In genomic region chr16:67265834-67266233, GRCh38 we compare ENCODE assay signal across 26 cellular contexts. TPM values are rescaled to one million over a fixed set of nuclear protein-coding genes. Genes with fewer than 3 reads are reported as not detected.
DNase-seq lines count a peak whose midpoint lies in the region; ATAC-seq and TF ChIP-seq lines count a peak whose summit lies in the region.
"Had no signal": no experiment of that assay in that cellular context is flagged by ENCODE, and none has a peak within 500 bp of the region (broad histone marks: within the 10 kb centered on the region; RNA-seq: fewer than 3 reads in every experiment).

No MANE protein-coding gene starts in this region.

- H3K23ac ChIP-seq in IMR-90 (ENCODE audit: low read depth, low read length) = no peak overlapping the region
- no peak overlapping the region for H3K23ac ChIP-seq in mesenchymal stem cell (ENCODE audit: low read length in 2 of 2)

- 0 out of 2 replicates have a peak overlapping the region, but pooled peaks have one; percentile 19 for H2BK120ac ChIP-seq in IMR-90 (ENCODE audit: low read depth, low read length)
- H2BK120ac ChIP-seq in mesenchymal stem cell (ENCODE audit: low read depth, low read length) = no peak overlapping the region

- 67% methylated on average over 1 of the region's 8 CpGs; no CpG with 5 or more reads in 1 of the 2 experiments for WGBS in IMR-90 (ENCODE audit: extremely low coverage in 2 of 2, insufficient read length in 1 of 2), 2 experiments
- 91% methylated on average over 7 of the region's 8 CpGs for WGBS in mesenchymal stem cell
- WGBS in sigmoid colon, 2 donors = 72 to 73% methylated on average over 8 of the region's 8 CpGs

- ATAC-seq in IMR-90 (ENCODE audit: low read depth) (no peak), HG03097 (IDR thresholded peaks at IDR 0.05; ENCODE audit: low FRiP score, unreplicated experiment) (no peak), HG02938 (IDR thresholded peaks at IDR 0.05; ENCODE audit: unreplicated experiment) (no peak)
- ATAC-seq: GM12878 had no signal

- no TSS peak for BruUV-seq in IMR-90 (replicated peaks; lab: Mats Ljungman, UMichigan)

- no peak for TF ChIP-seq EP300 in sigmoid colon (IDR thresholded peaks at IDR 0.05)

- H3K9me3 ChIP-seq in IMR-90 (ENCODE audit: control insufficient read depth, insufficient read depth, low read length) (no peaks in the 10 kb centered on the region), mesenchymal stem cell (ENCODE audit: control insufficient read depth, low read length) (no peaks in the 10 kb centered on the region), sigmoid colon (no peaks in the 10 kb centered on the region)
- H3K9me3 ChIP-seq: BLaER1 had no signal

- H2AK5ac ChIP-seq in IMR-90 (ENCODE audit: low read depth, low read length) = 0 out of 2 replicates have a peak overlapping the region, but pooled peaks have one; percentile 20
- no peak overlapping the region for H2AK5ac ChIP-seq in mesenchymal stem cell (ENCODE audit: low read length, severe bottlenecking)

- no peaks in the 10 kb centered on the region for H3K36me3 Mint-ChIP-seq in chondrocyte (ENCODE audit: low read depth)
- H3K36me3 Mint-ChIP-seq in activated T-helper 2 cell treated with anti-CD3 and anti-CD28 coated beads, Interferon-gamma antibody, Interleukin-2, Interleukin-4, amounts not matched to agents 10 μg/mL and 5 μg/mL and 100 μg/mL, durations not matched to agents 14 hours and 24 hours and 36 hours (ENCODE audit: low read depth) = peaks cover 3% of the 10 kb centered on the region

- H2BK5ac ChIP-seq in IMR-90 (ENCODE audit: low read depth, low read length, poor library complexity, severe bottlenecking) (no peak overlapping the region), mesenchymal stem cell (ENCODE audit: low read depth, low read length, poor library complexity, severe bottlenecking) (no peak overlapping the region)

- peaks cover 1% of the 10 kb centered on the region for H3K27me3 Mint-ChIP-seq in chondrocyte (ENCODE audit: low read depth)
- no peaks in the 10 kb centered on the region for H3K27me3 Mint-ChIP-seq in activated T-helper 2 cell treated with anti-CD3 and anti-CD28 coated beads, Interferon-gamma antibody, Interleukin-2, Interleukin-4, amounts not matched to agents 10 μg/mL and 5 μg/mL and 100 μg/mL, durations not matched to agents 14 hours and 24 hours and 36 hours (ENCODE audit: low read depth)
- H3K27me3 Mint-ChIP-seq: CD4-positive, alpha-beta T cell had no signal

- TF ChIP-seq RAD21 in IMR-90 (IDR thresholded peaks at IDR 0.05; ENCODE audit: low read length) = no peak

- H3K79me1 ChIP-seq in IMR-90 (ENCODE audit: low read depth in 1 of 2, low read length in 2 of 2) (no peaks in the 10 kb centered on the region; a peak in 1 of 4 replicates), mesenchymal stem cell (replicated peaks; ENCODE audit: low read length, poor library complexity, severe bottlenecking) (no peaks in the 10 kb centered on the region)

- TF ChIP-seq CTCF in IMR-90 (conservative IDR thresholded peaks at IDR 0.05; ENCODE audit: low read depth, low read length) (no peak), chondrocyte (IDR thresholded peaks at IDR 0.05) (no peak), sigmoid colon (IDR thresholded peaks at IDR 0.05) (no peak)

- TF ChIP-seq POLR2A in IMR-90 (IDR thresholded peaks at IDR 0.05; ENCODE audit: low read depth, low read length) = no peak
- TF ChIP-seq POLR2A in sigmoid colon (IDR thresholded peaks at IDR 0.05) = no peak

- H3K9me3 Mint-ChIP-seq in chondrocyte (ENCODE audit: low read depth) = no peaks in the 10 kb centered on the region
- H3K9me3 Mint-ChIP-seq in activated T-helper 2 cell treated with anti-CD3 and anti-CD28 coated beads, Interferon-gamma antibody, Interleukin-2, Interleukin-4, amounts not matched to agents 10 μg/mL and 5 μg/mL and 100 μg/mL, durations not matched to agents 14 hours and 24 hours and 36 hours = no peaks in the 10 kb centered on the region
- H3K9me3 Mint-ChIP-seq: CD4-positive, alpha-beta T cell had no signal

- no peaks in the 10 kb centered on the region for H3K27me3 ChIP-seq in IMR-90 (ENCODE audit: control insufficient read depth, insufficient read depth, low read length)
- H3K27me3 ChIP-seq in mesenchymal stem cell (ENCODE audit: control insufficient read depth in 1 of 2, insufficient read depth in 1 of 2, low read length in 2 of 2) = peaks cover 0 to 4% of the 10 kb centered on the region in 2 experiments
- peaks cover 0 to 15% (median 0%) of the 10 kb centered on the region in 3 donors for H3K27me3 ChIP-seq in sigmoid colon
- H3K27me3 ChIP-seq: BLaER1 had no signal

- CTCF ChIA-PET in IMR-90 (lab: Yijun Ruan, JAX) = interaction anchor here (1.1 kb wide), 1 partner anchor 73 kb away, joined by 4 read pairs; no protein-coding TSS in a partner anchor

- no peak overlapping the region for H2AK9ac ChIP-seq in IMR-90 (replicated peaks; ENCODE audit: low read depth, low read length, poor library complexity)

- H4K91ac ChIP-seq in IMR-90 (ENCODE audit: insufficient read depth, low read depth, low read length) (no peak overlapping the region; the same call in 1 of the 2 replicates), mesenchymal stem cell (ENCODE audit: low read length) (no peak overlapping the region)

- no peak overlapping the region for H3K4me3 ChIP-seq in IMR-90 (ENCODE audit: insufficient read depth, low read depth, low read length)
- no peak overlapping the region for H3K4me3 ChIP-seq in mesenchymal stem cell (ENCODE audit: insufficient read depth in 1 of 2, low read depth in 1 of 2, low read length in 2 of 2)
- no peak overlapping the region for H3K4me3 ChIP-seq in sigmoid colon
- H3K4me3 ChIP-seq: BLaER1, GM12878 had no signal

- no peak overlapping the region for H3K27ac Mint-ChIP-seq in chondrocyte (ENCODE audit: unreplicated experiment)
- H3K27ac Mint-ChIP-seq in activated T-helper 2 cell treated with anti-CD3 and anti-CD28 coated beads, Interferon-gamma antibody, Interleukin-2, Interleukin-4, amounts not matched to agents 10 μg/mL and 5 μg/mL and 100 μg/mL, durations not matched to agents 14 hours and 24 hours and 36 hours = no peak overlapping the region
- H3K27ac Mint-ChIP-seq: CD4-positive, alpha-beta T cell had no signal

- H3K18ac ChIP-seq in IMR-90 (ENCODE audit: low read depth, low read length) (no peak overlapping the region), mesenchymal stem cell (ENCODE audit: low read depth in 1 of 2, low read length in 2 of 2) (no peak overlapping the region)

- H2AFZ ChIP-seq in IMR-90 (replicated peaks; ENCODE audit: low read length, poor library complexity) = no peak overlapping the region
- H2AFZ ChIP-seq in mesenchymal stem cell (ENCODE audit: low read depth, low read length) = no peak overlapping the region

- H3K4me3 Mint-ChIP-seq in chondrocyte (ENCODE audit: unreplicated experiment) = no peak overlapping the region
- H3K4me3 Mint-ChIP-seq in activated T-helper 2 cell treated with anti-CD3 and anti-CD28 coated beads, Interferon-gamma antibody, Interleukin-2, Interleukin-4, amounts not matched to agents 10 μg/mL and 5 μg/mL and 100 μg/mL, durations not matched to agents 14 hours and 24 hours and 36 hours (ENCODE audit: low read depth) = no peak overlapping the region
- H3K4me3 Mint-ChIP-seq: CD4-positive, alpha-beta T cell had no signal

- H3K14ac ChIP-seq in IMR-90 (replicated peaks; ENCODE audit: low read depth, low read length) = no peak overlapping the region
- H3K14ac ChIP-seq in mesenchymal stem cell (ENCODE audit: low read length in 2 of 2) = no peak overlapping the region

- H4K8ac ChIP-seq in IMR-90 (ENCODE audit: low read depth in 2 of 2, low read length in 2 of 2) (no peak overlapping the region), mesenchymal stem cell (ENCODE audit: low read length) (no peak overlapping the region)

- H4K20me1 ChIP-seq in IMR-90 (ENCODE audit: insufficient read depth, low read length) = no peaks in the 10 kb centered on the region
- H4K20me1 ChIP-seq: BLaER1 had no signal

- peaks cover 8% of the 10 kb centered on the region for H3K4me1 Mint-ChIP-seq in chondrocyte (ENCODE audit: low read depth)
- no peaks in the 10 kb centered on the region for H3K4me1 Mint-ChIP-seq in activated T-helper 2 cell treated with anti-CD3 and anti-CD28 coated beads, Interferon-gamma antibody, Interleukin-2, Interleukin-4, amounts not matched to agents 10 μg/mL and 5 μg/mL and 100 μg/mL, durations not matched to agents 14 hours and 24 hours and 36 hours (ENCODE audit: low read depth)

- no peak overlapping the region for H4K5ac ChIP-seq in IMR-90 (ENCODE audit: low read depth, low read length)

- POLR2A ChIA-PET in IMR-90 (lab: Charles Lee; ENCODE audit: unreplicated experiment) = no interaction called here

- no peak overlapping the region for H3K9ac ChIP-seq in IMR-90 (ENCODE audit: low read depth, low read length)
- peak overlapping the region; percentile 12 for H3K9ac ChIP-seq in mesenchymal stem cell (ENCODE audit: low read length)
- H3K9ac ChIP-seq: BLaER1 had no signal

- dilution Hi-C loops in IMR-90 (cut with HindIII; ENCODE audit: low sequenced_read_pairs, unreplicated experiment) = no loop called here

- H3K4me1 ChIP-seq in IMR-90 (ENCODE audit: control insufficient read depth, insufficient read depth, low read length) (peaks cover 8% of the 10 kb centered on the region), mesenchymal stem cell (ENCODE audit: control insufficient read depth, insufficient read depth, low read depth, low read length) (peaks cover 9% of the 10 kb centered on the region), sigmoid colon (no peaks in the 10 kb centered on the region)

- H3K36me3 ChIP-seq in IMR-90 (ENCODE audit: control insufficient read depth, insufficient read depth, low read length) = peaks cover under 1% of the 10 kb centered on the region; the same call in 1 of the 2 replicates
- peaks cover 3 to 30% of the 10 kb centered on the region in 2 experiments for H3K36me3 ChIP-seq in mesenchymal stem cell (ENCODE audit: control insufficient read depth in 1 of 2, insufficient read depth in 2 of 2, low read depth in 1 of 2, low read length in 2 of 2)
- no peaks in the 10 kb centered on the region for H3K36me3 ChIP-seq in sigmoid colon
- H3K36me3 ChIP-seq: BLaER1 had no signal

- in situ Hi-C loops in IMR-90 (cut with MboI; ENCODE audit: low sequenced_read_pairs) = no loop called here

- DNase-seq in IMR-90 (no peak), chondrocyte (ENCODE audit: low spot score) (peak; percentile 18), mesenchymal stem cell (no peak), sigmoid colon (peak; percentile 44), NCI-H1930 (lab: John Stamatoyannopoulos, UW) (no peak)
- DNase-seq in activated T-helper 2 cell treated with anti-CD3 and anti-CD28 coated beads, Interferon-gamma antibody, Interleukin-2, Interleukin-4, amounts not matched to agents 10 μg/mL and 5 μg/mL and 100 μg/mL, durations not matched to agents 14 hours and 24 hours and 36 hours (ENCODE audit: low spot score) = no peak
- DNase-seq: CD4-positive, alpha-beta T cell; DMS79; EL; GDM1; Karpas-422; NCI-H1092; NCI-H1417 treated with DMSO at 0.1 percent for 48 hours; NCI-H1694 treated with DMSO at 0.1 percent for 48 hours; NCI-H2081 treated with DMSO at 0.1 percent for 48 hours; NCI-H2171; NCI-H226; NCI-H510A; NCI-H69; RPMI8226; SHP77 had no signal

- peak overlapping the region; percentile 49; the same call in 1 of the 3 replicates for H2BK15ac ChIP-seq in IMR-90 (ENCODE audit: low read depth, low read length)
- H2BK15ac ChIP-seq in mesenchymal stem cell (ENCODE audit: low read depth, poor library complexity, severe bottlenecking) = no peak overlapping the region

- H3K4me2 ChIP-seq in IMR-90 (ENCODE audit: low read depth, low read length) (no peak overlapping the region), mesenchymal stem cell (ENCODE audit: low read length, poor library complexity, severe bottlenecking) (no peak overlapping the region)
- H3K4me2 ChIP-seq: BLaER1 had no signal

- H3K27ac ChIP-seq in IMR-90 (ENCODE audit: insufficient read depth, low read length) (no peak overlapping the region), mesenchymal stem cell (ENCODE audit: low read length, poor library complexity, severe bottlenecking) (no peak overlapping the region), sigmoid colon (no peak overlapping the region)
- H3K27ac ChIP-seq: BLaER1, HL-60 had no signal

- no peak overlapping the region for H3K56ac ChIP-seq in IMR-90 (ENCODE audit: extremely low read depth, insufficient read depth, low read length)

- peaks cover 10% of the 10 kb centered on the region; the same call in 1 of the 2 replicates for H3K9me1 ChIP-seq in IMR-90 (ENCODE audit: insufficient read depth, low read length)

- peak overlapping the region; percentile 7; the same call in 1 of the 2 replicates for H3K4ac ChIP-seq in IMR-90 (ENCODE audit: low read depth, low read length)
- H3K4ac ChIP-seq in mesenchymal stem cell (ENCODE audit: low read depth in 1 of 2, low read length in 2 of 2) = no peak overlapping the region

- no peak overlapping the region for H2BK20ac ChIP-seq in IMR-90 (ENCODE audit: low read depth, low read length)

- intact Hi-C loops in IMR-90 (cut with micrococcal nuclease) = no loop called here
- intact Hi-C loops in sigmoid colon (cut with DNase I) = no loop called here
- intact Hi-C loops in activated T-helper 2 cell treated with anti-CD3 and anti-CD28 coated beads, Interferon-gamma antibody, Interleukin-2, Interleukin-4, amounts not matched to agents 10 μg/mL and 5 μg/mL and 100 μg/mL, durations not matched to agents 14 hours and 24 hours and 36 hours (cut with micrococcal nuclease) = no loop called here

- H2BK12ac ChIP-seq in mesenchymal stem cell (ENCODE audit: low read length in 2 of 2) = no peak overlapping the region

RNA-seq across cellular contexts. Expression of gene PLEKHG4, which starts 13.5 kb away (rescaled TPM):
- 8.3 and 14.0 TPM in 2 replicates for total RNA-seq in IMR-90 (2012; rRNA removed)
- polyA plus RNA-seq in IMR-90 (2012; rRNA removed) = 50.7 and 56.8 TPM in 2 replicates
- 15.6 and 26.1 TPM in 2 replicates for polyA plus RNA-seq in IMR-90 (2012; cell fraction: cytosol; rRNA removed)
- 214 and 556 TPM in 2 replicates for polyA plus RNA-seq in IMR-90 (2012; cell fraction: nucleus; rRNA removed; ENCODE audit: low replicate concordance)
- total RNA-seq in chondrocyte = 17.5 to 22.4 TPM (median 18.9 TPM) in 3 replicates
- 6.6 TPM for polyA plus RNA-seq in mesenchymal stem cell (2013, experiment 1 of 2)
- 6.5 TPM for polyA plus RNA-seq in mesenchymal stem cell (2013, experiment 2 of 2)
- total RNA-seq in sigmoid colon = 1 to 10 TPM; 1.4 to 6.2 (median 3.7) TPM
- 1 to 10 TPM; 3.0 to 7.9 (median 3.5) TPM for polyA plus RNA-seq in sigmoid colon
- 30.4 and 33.4 TPM in 2 replicates for total RNA-seq in activated T-helper 2 cell treated with anti-CD3 and anti-CD28 coated beads, Interferon-gamma antibody, Interleukin-2, Interleukin-4, amounts not matched to agents 10 μg/mL and 5 μg/mL and 100 μg/mL, durations not matched to agents 14 hours and 24 hours and 36 hours

RNA-seq across cellular contexts. Expression of gene SLC9A5, which starts 17.1 kb away (rescaled TPM):
- total RNA-seq in IMR-90 (2012; rRNA removed) = 1.8 and 2.5 TPM in 2 replicates
- 5.4 and 5.7 TPM in 2 replicates for polyA plus RNA-seq in IMR-90 (2012; rRNA removed)
- polyA plus RNA-seq in IMR-90 (2012; cell fraction: cytosol; rRNA removed) = 2.5 and 4.1 TPM in 2 replicates
- 56.1 and 64.8 TPM in 2 replicates for polyA plus RNA-seq in IMR-90 (2012; cell fraction: nucleus; rRNA removed; ENCODE audit: low replicate concordance)
- total RNA-seq in chondrocyte = 3.0 to 5.6 TPM (median 3.4 TPM) in 3 replicates
- polyA plus RNA-seq in mesenchymal stem cell (2013, experiment 1 of 2) = 1.5 TPM
- 1.5 TPM for polyA plus RNA-seq in mesenchymal stem cell (2013, experiment 2 of 2)
- total RNA-seq in sigmoid colon = 1 to 10 TPM in 2 of 4 donors, under 1 TPM in 1, not detected in 1; 0.68 to 6.1 (median 1.1) TPM
- polyA plus RNA-seq in sigmoid colon = under 1 TPM in 2 of 3 donors, not detected in 1; 0.46 to 0.99 TPM
- total RNA-seq in activated T-helper 2 cell treated with anti-CD3 and anti-CD28 coated beads, Interferon-gamma antibody, Interleukin-2, Interleukin-4, amounts not matched to agents 10 μg/mL and 5 μg/mL and 100 μg/mL, durations not matched to agents 14 hours and 24 hours and 36 hours = 5.1 and 6.4 TPM in 2 replicates

RNA-seq across cellular contexts. Expression of gene FHOD1, which starts 18.6 kb away (rescaled TPM):
- total RNA-seq in IMR-90 (2012; rRNA removed) (13.1 and 13.8 TPM in 2 replicates), chondrocyte (32.9 to 50.1 TPM (median 35.6 TPM) in 3 replicates), sigmoid colon (10 to 100 TPM in 2 of 4 donors, 1 to 10 TPM in 2; 6.7 to 17.1 (median 11.5) TPM)
- polyA plus RNA-seq in IMR-90 (2012; rRNA removed) (64.0 and 71.4 TPM in 2 replicates), sigmoid colon (10 to 100 TPM in 1 of 3 donors, 1 to 10 TPM in 2; 4.8 to 25.2 (median 5.5) TPM)
- 41.0 and 42.3 TPM in 2 replicates for polyA plus RNA-seq in IMR-90 (2012; cell fraction: cytosol; rRNA removed)
- 260 and 582 TPM in 2 replicates for polyA plus RNA-seq in IMR-90 (2012; cell fraction: nucleus; rRNA removed; ENCODE audit: low replicate concordance)
- 51.6 TPM for polyA plus RNA-seq in mesenchymal stem cell (2013, experiment 1 of 2)
- 50.1 TPM for polyA plus RNA-seq in mesenchymal stem cell (2013, experiment 2 of 2)
- 134 and 141 TPM in 2 replicates for total RNA-seq in activated T-helper 2 cell treated with anti-CD3 and anti-CD28 coated beads, Interferon-gamma antibody, Interleukin-2, Interleukin-4, amounts not matched to agents 10 μg/mL and 5 μg/mL and 100 μg/mL, durations not matched to agents 14 hours and 24 hours and 36 hours

RNA-seq across cellular contexts. Expression of gene TMEM208, which starts 38.9 kb away (rescaled TPM):
- total RNA-seq in IMR-90 (2012; rRNA removed) (41.7 and 65.6 TPM in 2 replicates), chondrocyte (41.7 to 55.7 TPM (median 43.2 TPM) in 3 replicates), sigmoid colon (10 to 100 TPM; 15.3 to 31.4 (median 24.2) TPM)
- polyA plus RNA-seq in IMR-90 (2012; rRNA removed) (66.5 and 68.8 TPM in 2 replicates), sigmoid colon (100 to 1,000 TPM in 1 of 3 donors, 10 to 100 TPM in 2; 33.0 to 109 (median 36.5) TPM)
- polyA plus RNA-seq in IMR-90 (2012; cell fraction: cytosol; rRNA removed) = 73.8 and 83.8 TPM in 2 replicates
- 75.2 and 101 TPM in 2 replicates for polyA plus RNA-seq in IMR-90 (2012; cell fraction: nucleus; rRNA removed; ENCODE audit: low replicate concordance)
- polyA plus RNA-seq in mesenchymal stem cell (2013, experiment 1 of 2) = 43.4 TPM
- 44.0 TPM for polyA plus RNA-seq in mesenchymal stem cell (2013, experiment 2 of 2)
- 53.8 and 55.4 TPM in 2 replicates for total RNA-seq in activated T-helper 2 cell treated with anti-CD3 and anti-CD28 coated beads, Interferon-gamma antibody, Interleukin-2, Interleukin-4, amounts not matched to agents 10 μg/mL and 5 μg/mL and 100 μg/mL, durations not matched to agents 14 hours and 24 hours and 36 hours

Comparison
In these comparisons a context has a peak if more than half of its experiments do, and no peak if none do; other contexts are left out.
1. DNase-seq: peak in chondrocyte (single experiment) and sigmoid colon (single experiment); none in IMR-90 (single experiment), mesenchymal stem cell (single experiment), activated T-helper 2 cell treated with anti-CD3 and anti-CD28 coated beads, Interferon-gamma antibody, Interleukin-2, Interleukin-4, amounts not matched to agents 10 μg/mL and 5 μg/mL and 100 μg/mL, durations not matched to agents 14 hours and 24 hours and 36 hours (single experiment) and NCI-H1930 (0 of 2).